In the genomic region with DNA sequence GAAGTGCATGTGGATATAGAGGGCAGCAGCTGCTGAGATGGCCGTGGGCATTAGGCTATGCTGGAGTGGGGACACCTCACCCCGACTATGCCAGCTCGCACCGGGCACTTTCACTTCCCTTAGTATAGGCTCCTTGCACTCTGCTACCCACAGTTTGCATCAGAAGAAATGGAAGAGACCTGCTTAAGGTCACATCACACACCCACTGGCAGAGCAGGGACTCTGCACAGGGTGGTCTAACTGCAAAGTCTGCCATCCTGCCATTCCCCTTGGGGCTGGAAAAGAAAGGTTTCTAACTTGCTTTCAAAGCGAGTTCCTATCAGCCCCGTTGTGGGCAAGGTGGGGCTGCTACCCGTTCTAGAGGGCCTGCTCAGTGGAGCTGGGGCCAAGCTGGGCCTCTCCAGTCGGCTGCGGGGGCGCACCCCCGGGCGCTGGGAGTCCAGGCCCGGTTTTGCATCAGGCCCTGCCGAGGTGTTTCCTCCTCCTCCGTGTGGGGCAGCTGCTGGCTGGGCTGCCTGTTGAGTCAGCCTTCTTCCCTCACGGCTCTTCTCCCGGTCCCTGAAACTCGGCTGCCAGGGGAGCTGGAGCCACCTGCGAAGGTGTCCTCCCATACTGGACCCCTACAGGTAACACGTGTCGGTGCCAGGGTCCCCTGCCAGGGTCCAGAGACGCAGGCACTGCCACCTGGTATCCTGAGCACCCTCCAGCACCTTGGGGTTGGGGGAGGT, we compare ENCODE assay signal across 8 cellular contexts. TPM values are rescaled to one million over a fixed set of nuclear protein-coding genes. Genes with fewer than 3 reads are reported as not detected.
DNase-seq lines count a peak whose midpoint lies in the region; ATAC-seq and TF ChIP-seq lines count a peak whose summit lies in the region.

A gene with protein sequence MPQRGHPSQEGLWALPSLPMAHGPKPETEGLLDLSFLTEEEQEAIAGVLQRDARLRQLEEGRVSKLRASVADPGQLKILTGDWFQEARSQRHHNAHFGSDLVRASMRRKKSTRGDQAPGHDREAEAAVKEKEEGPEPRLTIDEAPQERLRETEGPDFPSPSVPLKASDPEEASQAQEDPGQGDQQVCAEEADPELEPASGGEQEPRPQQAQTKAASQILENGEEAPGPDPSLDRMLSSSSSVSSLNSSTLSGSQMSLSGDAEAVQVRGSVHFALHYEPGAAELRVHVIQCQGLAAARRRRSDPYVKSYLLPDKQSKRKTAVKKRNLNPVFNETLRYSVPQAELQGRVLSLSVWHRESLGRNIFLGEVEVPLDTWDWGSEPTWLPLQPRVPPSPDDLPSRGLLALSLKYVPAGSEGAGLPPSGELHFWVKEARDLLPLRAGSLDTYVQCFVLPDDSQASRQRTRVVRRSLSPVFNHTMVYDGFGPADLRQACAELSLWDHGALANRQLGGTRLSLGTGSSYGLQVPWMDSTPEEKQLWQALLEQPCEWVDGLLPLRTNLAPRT (plus strand): TSS at position 498 of the 728 bp plus-strand sequence. CDS start 3,313 bp downstream, outside the sequence.

- H3K9me3 ChIP-seq in WERI-Rb-1 (ENCODE audit: severe bottlenecking) (no peaks in the 10 kb centered on the region), right lobe of liver (no peaks in the 10 kb centered on the region)

- H3K4me3 Mint-ChIP-seq in central memory CD8-positive, alpha-beta T cell = peak within 1 kb of the TSS; percentile 91
- H3K4me3 Mint-ChIP-seq in stimulated activated naive CD8-positive, alpha-beta T cell treated with anti-CD3 and anti-CD28 coated beads, Interleukin-15, Interleukin-2, amounts not matched to agents 100 ng/mL and 50 ng/mL, for 24 hours = peak within 1 kb of the TSS; percentile 87

- H3K27ac Mint-ChIP-seq in central memory CD8-positive, alpha-beta T cell (ENCODE audit: low read depth) = peak within 1 kb of the TSS; percentile 84
- peak within 1 kb of the TSS; percentile 87 for H3K27ac Mint-ChIP-seq in stimulated activated naive CD8-positive, alpha-beta T cell treated with anti-CD3 and anti-CD28 coated beads, Interleukin-15, Interleukin-2, amounts not matched to agents 100 ng/mL and 50 ng/mL, for 24 hours

- H3K36me3 ChIP-seq in WERI-Rb-1 = peaks cover under 1% of the 10 kb centered on the region
- H3K36me3 ChIP-seq in right lobe of liver = peaks cover 0 to 2% (median 0%) of the 10 kb centered on the region in 4 donors

- no peaks in the 10 kb centered on the region for H3K9me3 Mint-ChIP-seq in central memory CD8-positive, alpha-beta T cell
- no peaks in the 10 kb centered on the region for H3K9me3 Mint-ChIP-seq in stimulated activated naive CD8-positive, alpha-beta T cell treated with anti-CD3 and anti-CD28 coated beads, Interleukin-15, Interleukin-2, amounts not matched to agents 100 ng/mL and 50 ng/mL, for 24 hours

- H3K27me3 Mint-ChIP-seq in central memory CD8-positive, alpha-beta T cell = no peaks in the 10 kb centered on the region
- no peaks in the 10 kb centered on the region for H3K27me3 Mint-ChIP-seq in stimulated activated naive CD8-positive, alpha-beta T cell treated with anti-CD3 and anti-CD28 coated beads, Interleukin-15, Interleukin-2, amounts not matched to agents 100 ng/mL and 50 ng/mL, for 24 hours

- H3K4me1 Mint-ChIP-seq in central memory CD8-positive, alpha-beta T cell = peaks cover 48% of the 10 kb centered on the region
- H3K4me1 Mint-ChIP-seq in stimulated activated naive CD8-positive, alpha-beta T cell treated with anti-CD3 and anti-CD28 coated beads, Interleukin-15, Interleukin-2, amounts not matched to agents 100 ng/mL and 50 ng/mL, for 24 hours (ENCODE audit: low read depth) = peaks cover 59% of the 10 kb centered on the region

- intact Hi-C loops in right lobe of liver (cut with DNase I) = no loop called here

- no peaks in the 10 kb centered on the region for H3K4me1 ChIP-seq in right lobe of liver

- peak; percentile 64 for ATAC-seq in central memory CD8-positive, alpha-beta T cell (replicated peaks; ENCODE audit: extremely low read depth, poor library complexity, severe bottlenecking)
- ATAC-seq in right lobe of liver = peak; percentile 39 to 56 (median 54)
- ATAC-seq in GM18519 (IDR thresholded peaks at IDR 0.05; ENCODE audit: low FRiP score, unreplicated experiment) = no peak

- H3K27me3 ChIP-seq in WERI-Rb-1 (ENCODE audit: insufficient read depth, low read depth, severe bottlenecking) = no peaks in the 10 kb centered on the region
- H3K27me3 ChIP-seq in right lobe of liver = no peaks in the 10 kb centered on the region

- CTCF ChIA-PET in HEK293T (lab: Yijun Ruan, JAX) = interaction anchor here (1.2 kb wide), 2 partner anchors 8 to 16 kb away, joined by 3 to 5 read pairs; no protein-coding TSS in a partner anchor

- H3K4me3 ChIP-seq in WERI-Rb-1 (ENCODE audit: low read depth, low read length) (peak within 1 kb of the TSS; percentile 46), right lobe of liver (peak within 1 kb of the TSS in 2 of 3 donors; percentile 0 to 21)

- POLR2A ChIA-PET in HEK293T (lab: Yijun Ruan, JAX) = interaction anchor here (1.2 to 2.8 kb wide), 3 partner anchors 9 to 24 kb away, joined by 3 to 24 read pairs (median 3); partner anchors contain the start of genes MAP3K6 and TMEM222

- H3K36me3 Mint-ChIP-seq in central memory CD8-positive, alpha-beta T cell (ENCODE audit: insufficient read depth) = peaks cover 27% of the 10 kb centered on the region
- peaks cover 2% of the 10 kb centered on the region for H3K36me3 Mint-ChIP-seq in stimulated activated naive CD8-positive, alpha-beta T cell treated with anti-CD3 and anti-CD28 coated beads, Interleukin-15, Interleukin-2, amounts not matched to agents 100 ng/mL and 50 ng/mL, for 24 hours (ENCODE audit: low read depth)

- no peak for TF ChIP-seq CTCF in WERI-Rb-1 (IDR thresholded peaks at IDR 0.05; ENCODE audit: low read depth, low read length)
- no peak for TF ChIP-seq CTCF in right lobe of liver (IDR thresholded peaks at IDR 0.05)

- TF ChIP-seq POLR2A in right lobe of liver (IDR thresholded peaks at IDR 0.05) = no peak

- DNase-seq in EH (ENCODE audit: low read depth) (peak; percentile 75), HEK293T (ENCODE audit: extremely low spot score) (peak; percentile 59), NCI-H2227 (lab: John Stamatoyannopoulos, UW; ENCODE audit: unreplicated experiment) (peak; percentile 76), WERI-Rb-1 (peak; percentile 84), right lobe of liver (peak in 1 of 3 donors; percentile 49)
- DNase-seq in central memory CD8-positive, alpha-beta T cell (ENCODE audit: low spot score in 2 of 2) = peak; percentile 52 to 56

- H3K27ac ChIP-seq in WERI-Rb-1 = peak within 1 kb of the TSS; percentile 88
- peak within 1 kb of the TSS in 2 of 3 donors; percentile 22 to 62 for H3K27ac ChIP-seq in right lobe of liver

- WGBS in right lobe of liver (ENCODE audit: insufficient coverage, low coverage, low lambda C conversion rate, missing lambda C conversion rate) = 46% methylated on average over 3 of the region's 22 CpGs

TF ChIP-seq in HEK293T, 16 proteins besides CTCF, POLR2A, EP300 and RAD21:
- TF ChIP-seq FOXK2 (IDR thresholded peaks at IDR 0.05) (no peak), SP1 (IDR thresholded peaks at IDR 0.05) (no peak), ZNF384 (IDR thresholded peaks at IDR 0.05) (no peak), LEF1 (IDR thresholded peaks at IDR 0.05; ENCODE audit: borderline replicate concordance) (no peak), ARNT (IDR thresholded peaks at IDR 0.05) (no peak), SUZ12 (IDR thresholded peaks at IDR 0.05) (no peak), NFRKB (IDR thresholded peaks at IDR 0.05) (no peak), HDGF (IDR thresholded peaks at IDR 0.05; ENCODE audit: borderline replicate concordance) (no peak), L3MBTL2 (conservative IDR thresholded peaks at IDR 0.05) (no peak), CTBP1 (IDR thresholded peaks at IDR 0.05; ENCODE audit: borderline replicate concordance) (no peak), BHLHE40 (IDR thresholded peaks at IDR 0.05; ENCODE audit: borderline replicate concordance) (no peak), ELF4 (IDR thresholded peaks at IDR 0.05) (no peak), FOXA1 (IDR thresholded peaks at IDR 0.05) (no peak), FOXM1 (IDR thresholded peaks at IDR 0.05; ENCODE audit: borderline replicate concordance) (no peak), TARDBP (IDR thresholded peaks at IDR 0.05) (no peak)
- TF ChIP-seq, protein P1, sequence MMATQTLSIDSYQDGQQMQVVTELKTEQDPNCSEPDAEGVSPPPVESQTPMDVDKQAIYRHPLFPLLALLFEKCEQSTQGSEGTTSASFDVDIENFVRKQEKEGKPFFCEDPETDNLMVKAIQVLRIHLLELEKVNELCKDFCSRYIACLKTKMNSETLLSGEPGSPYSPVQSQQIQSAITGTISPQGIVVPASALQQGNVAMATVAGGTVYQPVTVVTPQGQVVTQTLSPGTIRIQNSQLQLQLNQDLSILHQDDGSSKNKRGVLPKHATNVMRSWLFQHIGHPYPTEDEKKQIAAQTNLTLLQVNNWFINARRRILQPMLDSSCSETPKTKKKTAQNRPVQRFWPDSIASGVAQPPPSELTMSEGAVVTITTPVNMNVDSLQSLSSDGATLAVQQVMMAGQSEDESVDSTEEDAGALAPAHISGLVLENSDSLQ (IDR thresholded peaks at IDR 0.05) = no peak
TF ChIP-seq in HEK293T: peak in this region for 0.

RNA-seq across cellular contexts. Expression of the gene that starts here (rescaled TPM):
- 1 to 10 TPM in 1 of 6 experiments, under 1 TPM in 5; 0.37 to 1.7 (median 0.80) TPM for total RNA-seq in right lobe of liver
